17 cellular contexts compared by ENCODE assay signal in genomic region chr14:69633238-69633637, GRCh38. TPM values are rescaled to one million over a fixed set of nuclear protein-coding genes. Genes with fewer than 3 reads are reported as not detected.
A peak's percentile ranks its signal among the peaks of the same experiment; 100 is the strongest.
DNase-seq lines count a peak whose midpoint lies in the region; ATAC-seq and TF ChIP-seq lines count a peak whose summit lies in the region.
"Had no signal": no experiment of that assay in that cellular context is flagged by ENCODE, and none has a peak within 500 bp of the region (broad histone marks: within the 10 kb centered on the region; RNA-seq: fewer than 3 reads in every experiment).

No MANE protein-coding gene starts in this region.

- CTCF ChIA-PET in activated CD4-positive, alpha-beta T cell treated with anti-CD3 and anti-CD28 coated beads for 36 hours (lab: Charles Lee), result interaction anchor here (1.0 to 2.1 kb wide), 2 partner anchors 17 to 21 kb away, joined by 3 to 4 read pairs; no protein-coding TSS in a partner anchor

- POLR2A ChIA-PET in activated CD4-positive, alpha-beta T cell treated with anti-CD3 and anti-CD28 coated beads for 36 hours (lab: Charles Lee), result no interaction called here

- H3K4me3 ChIP-seq in HUES64 (ENCODE audit: low read length) (no peak overlapping the region), aorta (ENCODE audit: low read length in 2 of 2) (no peak overlapping the region)
- H3K4me3 ChIP-seq: HAP-1, Peyer's patch, skin epidermis had no signal

- H3K9me3 ChIP-seq in HUES64 (ENCODE audit: insufficient read depth, low read depth, low read length), result no peaks in the 10 kb centered on the region
- no peaks in the 10 kb centered on the region for H3K9me3 ChIP-seq in aorta (ENCODE audit: control insufficient read depth, low read length)
- H3K9me3 ChIP-seq: HAP-1, Peyer's patch had no signal

- no peaks in the 10 kb centered on the region for H3K9me3 Mint-ChIP-seq in activated CD4-positive, alpha-beta T cell treated with anti-CD3 and anti-CD28 coated beads, Interleukin-2, amount 10 ng/mL, durations not matched to agents 24 days and 14 days
- no peaks in the 10 kb centered on the region for H3K9me3 Mint-ChIP-seq in activated CD4-positive, alpha-beta T cell treated with anti-CD3 and anti-CD28 coated beads for 36 hours (ENCODE audit: low read depth)
- peaks cover 14% of the 10 kb centered on the region for H3K9me3 Mint-ChIP-seq in glutamatergic neuron (ENCODE audit: unreplicated experiment)
- no peaks in the 10 kb centered on the region for H3K9me3 Mint-ChIP-seq in nephron progenitor cell
- H3K9me3 Mint-ChIP-seq: activated naive CD8-positive, alpha-beta T cell treated with anti-CD3 and anti-CD28 coated beads, Interleukin-2, amount 10 ng/mL, durations not matched to agents 7 days and 5 days had no signal

- H3K27ac ChIP-seq in HUES64 (ENCODE audit: low read depth, low read length) (0 out of 2 replicates have a peak overlapping the region, but pooled peaks have one; percentile 11), aorta (ENCODE audit: low read depth in 1 of 2, low read length in 2 of 2) (peak overlapping the region in 1 of 2 donors; percentile 8)
- H3K27ac ChIP-seq: foreskin keratinocyte had no signal

- H3K4me1 ChIP-seq in HUES64 (ENCODE audit: insufficient read depth, low read length), result peaks cover 46% of the 10 kb centered on the region
- peaks cover 7 to 29% of the 10 kb centered on the region in 2 donors for H3K4me1 ChIP-seq in aorta (ENCODE audit: control insufficient read depth in 1 of 2, insufficient read depth in 2 of 2, low read length in 2 of 2)
- H3K4me1 ChIP-seq: HAP-1 had no signal

- H3K9ac ChIP-seq in HUES64 (ENCODE audit: low read depth, low read length), result no peak overlapping the region

- H3K36me3 ChIP-seq in HUES64 (ENCODE audit: insufficient read depth, low read length) (no peaks in the 10 kb centered on the region), aorta (ENCODE audit: control insufficient read depth in 1 of 2, insufficient read depth in 2 of 2, low read length in 1 of 2) (no peaks in the 10 kb centered on the region)
- H3K36me3 ChIP-seq: HAP-1, Peyer's patch had no signal

- H3K36me3 Mint-ChIP-seq in activated CD4-positive, alpha-beta T cell treated with anti-CD3 and anti-CD28 coated beads, Interleukin-2, amount 10 ng/mL, durations not matched to agents 24 days and 14 days (ENCODE audit: low read depth), result peaks cover 22% of the 10 kb centered on the region
- peaks cover 27% of the 10 kb centered on the region for H3K36me3 Mint-ChIP-seq in activated CD4-positive, alpha-beta T cell treated with anti-CD3 and anti-CD28 coated beads for 36 hours (ENCODE audit: low read depth)
- H3K36me3 Mint-ChIP-seq in glutamatergic neuron (ENCODE audit: unreplicated experiment), result no peaks in the 10 kb centered on the region
- no peaks in the 10 kb centered on the region for H3K36me3 Mint-ChIP-seq in nephron progenitor cell (ENCODE audit: low read depth)

- DNase-seq in activated CD4-positive, alpha-beta T cell treated with anti-CD3 and anti-CD28 coated beads, Interleukin-2, amount 10 ng/mL, durations not matched to agents 24 days and 14 days, result no peak
- DNase-seq in activated CD4-positive, alpha-beta T cell treated with anti-CD3 and anti-CD28 coated beads for 36 hours, result no peak
- DNase-seq in glutamatergic neuron, result no peak
- no peak for DNase-seq in nephron progenitor cell
- DNase-seq in COLO829 (ENCODE audit: low spot score), result no peak
- no peak for DNase-seq in HuH-7.5 (ENCODE audit: low spot score)
- no peak for DNase-seq in aorta
- DNase-seq: activated CD4-positive, CD25-positive, alpha-beta regulatory T cell treated with anti-CD3 and anti-CD28 coated beads, Interleukin-2, amount 50 U/mL, for 72 hours; activated CD8-positive, alpha-beta memory T cell treated with anti-CD3 and anti-CD28 coated beads, Interleukin-2, amount 50 U/mL, for 4 hours; activated naive CD8-positive, alpha-beta T cell treated with anti-CD3 and anti-CD28 coated beads, Interleukin-2, amount 10 ng/mL, durations not matched to agents 7 days and 5 days; cerebellar nuclear complex; foreskin keratinocyte; Peyer's patch; trophoblast cell had no signal

- no peaks in the 10 kb centered on the region for H3K27me3 Mint-ChIP-seq in activated CD4-positive, alpha-beta T cell treated with anti-CD3 and anti-CD28 coated beads, Interleukin-2, amount 10 ng/mL, durations not matched to agents 24 days and 14 days
- H3K27me3 Mint-ChIP-seq in activated CD4-positive, alpha-beta T cell treated with anti-CD3 and anti-CD28 coated beads for 36 hours, result no peaks in the 10 kb centered on the region
- H3K27me3 Mint-ChIP-seq in glutamatergic neuron (ENCODE audit: unreplicated experiment), result peaks cover 24% of the 10 kb centered on the region
- peaks cover 10% of the 10 kb centered on the region for H3K27me3 Mint-ChIP-seq in nephron progenitor cell (ENCODE audit: low read depth, poor library complexity)
- H3K27me3 Mint-ChIP-seq: activated naive CD8-positive, alpha-beta T cell treated with anti-CD3 and anti-CD28 coated beads, Interleukin-2, amount 10 ng/mL, durations not matched to agents 7 days and 5 days had no signal

- intact Hi-C loops in activated CD4-positive, alpha-beta T cell treated with anti-CD3 and anti-CD28 coated beads, Interleukin-2, amount 10 ng/mL, durations not matched to agents 24 days and 14 days (cut with micrococcal nuclease), result no loop called here
- intact Hi-C loops in activated CD4-positive, alpha-beta T cell treated with anti-CD3 and anti-CD28 coated beads for 36 hours (cut with DNase I, micrococcal nuclease), result no loop called here
- intact Hi-C loops in aorta (cut with DNase I), result no loop called here

- no peak for ATAC-seq in activated CD4-positive, alpha-beta T cell treated with anti-CD3 and anti-CD28 coated beads for 36 hours
- ATAC-seq in aorta (ENCODE audit: low FRiP score), result no peak

- TF ChIP-seq CTCF in glutamatergic neuron (IDR thresholded peaks at IDR 0.05; ENCODE audit: partially characterized antibody, unreplicated experiment), result no peak
- no peak for TF ChIP-seq CTCF in nephron progenitor cell (IDR thresholded peaks at IDR 0.05)

- peaks cover 88% of the 10 kb centered on the region for H3K4me1 Mint-ChIP-seq in activated CD4-positive, alpha-beta T cell treated with anti-CD3 and anti-CD28 coated beads, Interleukin-2, amount 10 ng/mL, durations not matched to agents 24 days and 14 days
- H3K4me1 Mint-ChIP-seq in activated CD4-positive, alpha-beta T cell treated with anti-CD3 and anti-CD28 coated beads for 36 hours, result peaks cover 97% of the 10 kb centered on the region
- H3K4me1 Mint-ChIP-seq in glutamatergic neuron (ENCODE audit: low read depth, unreplicated experiment), result peaks cover 91% of the 10 kb centered on the region
- peaks cover 96% of the 10 kb centered on the region for H3K4me1 Mint-ChIP-seq in nephron progenitor cell

- H3K4me3 Mint-ChIP-seq in activated CD4-positive, alpha-beta T cell treated with anti-CD3 and anti-CD28 coated beads, Interleukin-2, amount 10 ng/mL, durations not matched to agents 24 days and 14 days, result no peak overlapping the region
- H3K4me3 Mint-ChIP-seq in activated CD4-positive, alpha-beta T cell treated with anti-CD3 and anti-CD28 coated beads for 36 hours, result no peak overlapping the region
- H3K4me3 Mint-ChIP-seq in glutamatergic neuron (ENCODE audit: unreplicated experiment) (peak overlapping the region; percentile 72), nephron progenitor cell (peak overlapping the region; percentile 7)
- H3K4me3 Mint-ChIP-seq: activated naive CD8-positive, alpha-beta T cell treated with anti-CD3 and anti-CD28 coated beads, Interleukin-2, amount 10 ng/mL, durations not matched to agents 7 days and 5 days had no signal

- 61% methylated on average over 3 of the region's 4 CpGs for WGBS in HUES64
- 32 to 40% methylated on average over 3 to 4 of the region's 4 CpGs for WGBS in aorta, 2 donors

- H3K27me3 ChIP-seq in HUES64 (ENCODE audit: insufficient read depth, low read length), result no peaks in the 10 kb centered on the region
- no peaks in the 10 kb centered on the region for H3K27me3 ChIP-seq in aorta (ENCODE audit: control insufficient read depth in 1 of 2, insufficient read depth in 2 of 2, low read length in 1 of 2)
- H3K27me3 ChIP-seq: foreskin keratinocyte, Peyer's patch had no signal

- peak overlapping the region; percentile 92 for H3K27ac Mint-ChIP-seq in activated CD4-positive, alpha-beta T cell treated with anti-CD3 and anti-CD28 coated beads, Interleukin-2, amount 10 ng/mL, durations not matched to agents 24 days and 14 days
- no peak overlapping the region for H3K27ac Mint-ChIP-seq in activated CD4-positive, alpha-beta T cell treated with anti-CD3 and anti-CD28 coated beads for 36 hours
- H3K27ac Mint-ChIP-seq in glutamatergic neuron (ENCODE audit: unreplicated experiment), result peak overlapping the region; percentile 84
- H3K27ac Mint-ChIP-seq in nephron progenitor cell, result no peak overlapping the region

RNA-seq across cellular contexts. Expression of gene SUSD6, which starts 21.8 kb away (rescaled TPM):
- 73.4 and 78.9 TPM in 2 replicates for total RNA-seq in activated CD4-positive, alpha-beta T cell treated with anti-CD3 and anti-CD28 coated beads, Interleukin-2, amount 10 ng/mL, durations not matched to agents 24 days and 14 days
- 10 to 100 TPM; 57.9 to 59.3 TPM for total RNA-seq in activated CD4-positive, alpha-beta T cell treated with anti-CD3 and anti-CD28 coated beads for 36 hours
- polyA plus RNA-seq in HUES64 (2013, experiment 1 of 2), result 3.4 TPM
- polyA plus RNA-seq in HUES64 (2013, experiment 2 of 2), result 3.4 TPM
- total RNA-seq in glutamatergic neuron (ENCODE audit: unreplicated experiment) (106 TPM), aorta (10 to 100 TPM; 51.3 to 59.9 TPM)
- 10 to 100 TPM in 1 of 2 donors, 1 to 10 TPM in 1; 7.4 to 16.1 TPM for polyA plus RNA-seq in aorta

RNA-seq across cellular contexts. Expression of gene CCDC177, which starts 58.6 kb away (rescaled TPM):
- total RNA-seq in activated CD4-positive, alpha-beta T cell treated with anti-CD3 and anti-CD28 coated beads, Interleukin-2, amount 10 ng/mL, durations not matched to agents 24 days and 14 days, result 0.05 TPM in 1 of 2 replicates, not detected in the other
- total RNA-seq in activated CD4-positive, alpha-beta T cell treated with anti-CD3 and anti-CD28 coated beads for 36 hours, result not detected
- 0.95 TPM for polyA plus RNA-seq in HUES64 (2013, experiment 1 of 2)
- polyA plus RNA-seq in HUES64 (2013, experiment 2 of 2), result 1.0 TPM
- total RNA-seq in glutamatergic neuron (ENCODE audit: unreplicated experiment) (7.8 TPM), aorta (not detected)
- not detected for polyA plus RNA-seq in aorta
- total RNA-seq: activated naive CD8-positive, alpha-beta T cell treated with anti-CD3 and anti-CD28 coated beads, Interleukin-2, amount 10 ng/mL, durations not matched to agents 7 days and 5 days; foreskin keratinocyte; Peyer's patch had no signal
- polyA plus RNA-seq: foreskin keratinocyte had no signal

Comparison
In these comparisons a context has a peak if more than half of its experiments do, and no peak if none do; other contexts are left out.
1. H3K27ac Mint-ChIP-seq: peak in activated CD4-positive, alpha-beta T cell treated with anti-CD3 and anti-CD28 coated beads, Interleukin-2, amount 10 ng/mL, durations not matched to agents 24 days and 14 days (single experiment) and glutamatergic neuron (single experiment); none in activated CD4-positive, alpha-beta T cell treated with anti-CD3 and anti-CD28 coated beads for 36 hours (single experiment) and nephron progenitor cell (single experiment).
2. H3K4me3 Mint-ChIP-seq: peak in glutamatergic neuron (single experiment) and nephron progenitor cell (single experiment); none in activated CD4-positive, alpha-beta T cell treated with anti-CD3 and anti-CD28 coated beads, Interleukin-2, amount 10 ng/mL, durations not matched to agents 24 days and 14 days (single experiment) and activated CD4-positive, alpha-beta T cell treated with anti-CD3 and anti-CD28 coated beads for 36 hours (single experiment).